Comparison of ENCODE assay signal across 24 cellular contexts in genomic region chr2:107358362-107358761, GRCh38.
"Had no signal": no experiment of that assay in that cellular context is flagged by ENCODE, and none has a peak within 500 bp of the region (broad histone marks: within the 10 kb centered on the region; RNA-seq: fewer than 3 reads in every experiment).

No MANE protein-coding gene starts in this region.

- H3K27me3 ChIP-seq: breast epithelium, gastrocnemius medialis, left lung, neutrophil, pancreas, vagina had no signal

- H3K27ac ChIP-seq: breast epithelium, gastrocnemius medialis, left lung, neutrophil, pancreas, psoas muscle, vagina had no signal

- H3K4me3 ChIP-seq: breast epithelium, gastrocnemius medialis, left lung, lung, pancreas, psoas muscle, vagina had no signal

- H3K9me3 ChIP-seq: breast epithelium, gastrocnemius medialis, neutrophil, pancreas, psoas muscle, vagina had no signal

- ATAC-seq: gastrocnemius medialis; left lung; naive thymus-derived CD8-positive, alpha-beta T cell; pancreas; psoas muscle; right cardiac atrium; stimulated activated memory B cell treated with anti-CD40 and anti-IgM and Interleukin-4, amounts not matched to agents 10 μg/mL and 1 μg/mL and 100 μg/mL, for 72 hours; WTC11 had no signal

- H3K4me1 ChIP-seq: breast epithelium, gastrocnemius medialis, left lung, pancreas, psoas muscle, vagina had no signal

- H3K36me3 ChIP-seq: breast epithelium, gastrocnemius medialis, left lung, neutrophil, pancreas, vagina had no signal

- DNase-seq: activated CD4-positive, alpha-beta T cell treated with anti-CD3 and anti-CD28 coated beads for 4 hours; activated CD4-positive, alpha-beta T cell treated with anti-CD3 and anti-CD28 coated beads, Interleukin-2, amount 50 U/mL, for 48 hours; activated CD8-positive, alpha-beta memory T cell treated with anti-CD3 and anti-CD28 coated beads, Interleukin-2, amount 50 U/mL, for 48 hours; activated naive CD4-positive, alpha-beta T cell treated with Interleukin-2 at 50 U/mL for 16 hours; activated naive CD8-positive, alpha-beta T cell treated with anti-CD3 and anti-CD28 coated beads for 36 hours; activated T-cell treated with anti-CD3 and anti-CD28 coated beads, Interleukin-2, amount 50 U/mL, for 48 hours; amniotic stem cell; effector memory CD4-positive, alpha-beta T cell; gastrocnemius medialis; head of caudate nucleus; islet precursor cell; left lung; naive thymus-derived CD8-positive, alpha-beta T cell; pancreas; psoas muscle; right cardiac atrium; stimulated activated CD4-positive, alpha-beta T cell treated with anti-CD3 and anti-CD28 coated beads, Interleukin-12 subunit alpha, Interleukin-12 subunit beta, amount 100 ng/mL, for 4 hours; T1000 had no signal
